ENCODE assay signal across 8 cellular contexts in the genomic region with DNA sequence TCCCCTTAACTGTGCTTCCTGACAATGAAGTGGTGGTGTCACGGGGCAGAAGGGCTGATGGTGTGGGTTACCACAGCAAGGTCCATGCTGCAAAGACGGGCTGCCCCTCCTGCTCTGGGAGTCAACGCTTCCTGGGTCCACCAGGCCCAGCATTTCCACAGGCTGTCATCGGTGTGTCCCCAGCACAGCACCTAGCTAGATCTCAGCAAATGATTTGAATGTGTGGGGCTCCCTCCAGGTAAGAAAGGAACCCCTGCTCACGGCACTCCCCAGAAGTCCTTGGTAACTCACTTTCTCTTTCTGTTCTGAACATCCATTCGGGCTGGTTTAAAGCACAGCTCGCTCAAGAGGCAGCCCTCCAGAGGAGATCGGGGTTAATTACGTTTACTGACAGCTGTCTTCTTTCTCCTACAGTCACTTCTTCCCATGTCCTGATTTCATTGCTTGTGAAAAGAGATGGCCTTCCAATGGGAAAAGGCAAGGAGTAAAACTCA. TPM values are rescaled to one million over a fixed set of nuclear protein-coding genes. Genes with fewer than 3 reads are reported as not detected.
DNase-seq lines count a peak whose midpoint lies in the region; ATAC-seq and TF ChIP-seq lines count a peak whose summit lies in the region.

No MANE protein-coding gene starts in this region.

- no peak for TF ChIP-seq POLR2A in thyroid gland (IDR thresholded peaks at IDR 0.05)

- peak overlapping the region; percentile 37 to 66 (median 52) for H3K27ac ChIP-seq in thyroid gland

- intact Hi-C loops in thyroid gland (cut with DNase I), result no loop called here

- H3K27me3 Mint-ChIP-seq in natural killer cell treated with Interleukin-12 subunit alpha and Interleukin-12 subunit beta and Interleukin-15 and Interleukin-18, amount 100 ng/mL, for 72 hours, result no peaks in the 10 kb centered on the region

- H3K27ac Mint-ChIP-seq in natural killer cell treated with Interleukin-12 subunit alpha and Interleukin-12 subunit beta and Interleukin-15 and Interleukin-18, amount 100 ng/mL, for 72 hours, result peak overlapping the region; percentile 85 to 87

- H3K27me3 ChIP-seq in thyroid gland, result no peaks in the 10 kb centered on the region

- peaks cover 10% of the 10 kb centered on the region for H3K36me3 Mint-ChIP-seq in natural killer cell treated with Interleukin-12 subunit alpha and Interleukin-12 subunit beta and Interleukin-15 and Interleukin-18, amount 100 ng/mL, for 72 hours

- peak; percentile 88 for ATAC-seq in GM21576 (IDR thresholded peaks at IDR 0.05; ENCODE audit: unreplicated experiment)
- peak; percentile 71 to 84 for ATAC-seq in natural killer cell treated with Interleukin-12 subunit alpha and Interleukin-12 subunit beta and Interleukin-15 and Interleukin-18, amount 100 ng/mL, for 72 hours

- WGBS in thyroid gland, 2 donors, result 41 to 51% methylated on average over 9 of the region's 9 CpGs

- peaks cover 30 to 38% of the 10 kb centered on the region in 2 donors for H3K4me1 ChIP-seq in thyroid gland

- H3K9me3 ChIP-seq in thyroid gland, result no peaks in the 10 kb centered on the region

- H3K4me1 Mint-ChIP-seq in natural killer cell treated with Interleukin-12 subunit alpha and Interleukin-12 subunit beta and Interleukin-15 and Interleukin-18, amount 100 ng/mL, for 72 hours (ENCODE audit: low read depth in 2 of 2), result peaks cover 68 to 77% of the 10 kb centered on the region in 2 donors

- no peaks in the 10 kb centered on the region for H3K9me3 Mint-ChIP-seq in natural killer cell treated with Interleukin-12 subunit alpha and Interleukin-12 subunit beta and Interleukin-15 and Interleukin-18, amount 100 ng/mL, for 72 hours

- H3K4me3 ChIP-seq in GM08714 (ENCODE audit: low read length), result peak overlapping the region; percentile 48; the same call in 1 of the 2 replicates
- H3K4me3 ChIP-seq in thyroid gland (replicated peaks in 1 of 3), result peak overlapping the region in 1 of 3 donors; percentile 20

- no peaks in the 10 kb centered on the region for H3K36me3 ChIP-seq in thyroid gland

- peak in 1 of 6 experiments; percentile 17 for TF ChIP-seq CTCF in thyroid gland (IDR thresholded peaks at IDR 0.05)

- peak overlapping the region; percentile 82 for H3K4me3 Mint-ChIP-seq in natural killer cell treated with Interleukin-12 subunit alpha and Interleukin-12 subunit beta and Interleukin-15 and Interleukin-18, amount 100 ng/mL, for 72 hours

- DNase-seq in MV-4-11 (lab: John Stamatoyannopoulos, UW), result peak; percentile 53
- peak; percentile 38 for DNase-seq in activated CD4-positive, alpha-beta T cell treated with anti-CD3 and anti-CD28 coated beads for 1 hour
- DNase-seq in ecto neural progenitor cell (ENCODE audit: low spot score), result peak; percentile 47
- DNase-seq in natural killer cell treated with Interleukin-12 subunit alpha and Interleukin-12 subunit beta and Interleukin-15 and Interleukin-18, amount 100 ng/mL, for 72 hours (ENCODE audit: low spot score), result peak; percentile 93
- peak; percentile 27 to 30 for DNase-seq in thyroid gland
- DNase-seq in globus pallidus (ENCODE audit: low spot score), result no peak

RNA-seq across cellular contexts. Expression of a gene that starts 27.3 kb away (rescaled TPM):
- total RNA-seq in natural killer cell treated with Interleukin-12 subunit alpha and Interleukin-12 subunit beta and Interleukin-15 and Interleukin-18, amount 100 ng/mL, for 72 hours, result 10 to 100 TPM; 17.9 to 32.0 TPM
- 10 to 100 TPM in 3 of 4 donors, 1 to 10 TPM in 1; 9.7 to 13.5 (median 12.5) TPM for total RNA-seq in thyroid gland
